ENCODE assay signal across 8 cellular contexts in genomic region chr3:136819784-136820640, GRCh38. TPM values are rescaled to one million over a fixed set of nuclear protein-coding genes. Genes with fewer than 3 reads are reported as not detected.
DNase-seq lines count a peak whose midpoint lies in the region; ATAC-seq and TF ChIP-seq lines count a peak whose summit lies in the region.

No MANE protein-coding gene starts in this region.

- intact Hi-C loops in CD8-positive, alpha-beta T cell (cut with DNase I, micrococcal nuclease): loop anchor here (2.0 to 5.0 kb wide), 2 partner anchors 43 to 68 kb away; partner anchors contain the start of genes STAG1 (in 2 of the 2) and NCK1 (in 1 of the 2)
- intact Hi-C loops in psoas muscle (cut with DNase I): loop anchor here in 1 of 2 donors (1.0 kb wide), 1 partner anchor 194 kb away; no protein-coding TSS in a partner anchor

- no peak overlapping the region for H3K27ac ChIP-seq in CD8-positive, alpha-beta T cell (ENCODE audit: low read depth, low read length)
- H3K27ac ChIP-seq in HUES64 (ENCODE audit: low read depth, low read length) (no peak overlapping the region), SK-N-MC (no peak overlapping the region), hepatocyte (no peak overlapping the region), psoas muscle (peak overlapping the region; percentile 64)

- H3K4me1 Mint-ChIP-seq in CD8-positive, alpha-beta T cell (ENCODE audit: low read depth): peaks cover 22% of the 10 kb centered on the region

- H3K27ac Mint-ChIP-seq in CD8-positive, alpha-beta T cell: peak overlapping the region; percentile 14

- no peaks in the 10 kb centered on the region for H3K36me3 ChIP-seq in CD8-positive, alpha-beta T cell (ENCODE audit: insufficient read depth, low read length)
- H3K36me3 ChIP-seq in HUES64 (ENCODE audit: insufficient read depth, low read length) (no peaks in the 10 kb centered on the region), SK-N-MC (ENCODE audit: insufficient read depth, low read length) (no peaks in the 10 kb centered on the region), hepatocyte (replicated peaks; ENCODE audit: insufficient read depth, low read depth) (no peaks in the 10 kb centered on the region), psoas muscle (ENCODE audit: insufficient read depth in 1 of 2, low read depth in 1 of 2) (no peaks in the 10 kb centered on the region)

- H2AFZ ChIP-seq in hepatocyte: peak overlapping the region; percentile 31

- ATAC-seq in CD8-positive, alpha-beta T cell: peak; percentile 26
- peak; percentile 68 to 73 (median 72) for ATAC-seq in psoas muscle

- peak overlapping the region; percentile 86 for H3K4me3 Mint-ChIP-seq in CD8-positive, alpha-beta T cell

- peak overlapping the region; percentile 92 for H3K4me2 ChIP-seq in hepatocyte

- peaks cover 2% of the 10 kb centered on the region for H3K36me3 Mint-ChIP-seq in CD8-positive, alpha-beta T cell

- peaks cover 5% of the 10 kb centered on the region for H3K27me3 ChIP-seq in CD8-positive, alpha-beta T cell (ENCODE audit: insufficient read depth, low read length)
- H3K27me3 ChIP-seq in HUES64 (ENCODE audit: insufficient read depth, low read length): peaks cover 18% of the 10 kb centered on the region
- peaks cover 24% of the 10 kb centered on the region for H3K27me3 ChIP-seq in hepatocyte
- H3K27me3 ChIP-seq in psoas muscle (ENCODE audit: insufficient read depth in 3 of 3, low read length in 2 of 3): peaks cover 0 to 29% (median 2%) of the 10 kb centered on the region in 3 donors

- peaks cover 40% of the 10 kb centered on the region for H3K27me3 Mint-ChIP-seq in CD8-positive, alpha-beta T cell (ENCODE audit: low read depth)

- H3K4me1 ChIP-seq in CD8-positive, alpha-beta T cell (ENCODE audit: insufficient read depth, low read length): peaks cover 11% of the 10 kb centered on the region
- H3K4me1 ChIP-seq in HUES64 (ENCODE audit: insufficient read depth, low read length): peaks cover 9% of the 10 kb centered on the region; the same call in 1 of the 2 replicates
- peaks cover 3% of the 10 kb centered on the region for H3K4me1 ChIP-seq in hepatocyte (ENCODE audit: insufficient read depth)
- H3K4me1 ChIP-seq in psoas muscle: peaks cover 6% of the 10 kb centered on the region

- H3K9ac ChIP-seq in HUES64 (ENCODE audit: low read depth, low read length): peak overlapping the region; percentile 73
- peak overlapping the region; percentile 77 for H3K9ac ChIP-seq in SK-N-MC (ENCODE audit: insufficient read length)

- H3K9me2 ChIP-seq in hepatocyte (replicated peaks; ENCODE audit: insufficient read depth): no peaks in the 10 kb centered on the region

- CTCF ChIA-PET in CD8-positive, alpha-beta T cell (lab: Charles Lee): no interaction called here

- no peaks in the 10 kb centered on the region for H3K79me2 ChIP-seq in hepatocyte

- DNase-seq in CD8-positive, alpha-beta T cell: peak in 5 of 7 experiments; percentile 9 to 57 (median 32)
- no peak for DNase-seq in SK-N-MC (ENCODE audit: low read depth, low spot score)
- peak; percentile 84 for DNase-seq in astrocyte of the hippocampus (ENCODE audit: low read depth, low spot score)
- peak; percentile 69 for DNase-seq in hepatocyte (ENCODE audit: low spot score)
- DNase-seq in psoas muscle: peak; percentile 59 to 70
- DNase-seq in NAMALWA (ENCODE audit: low spot score): no peak
- no peak for DNase-seq in pons (ENCODE audit: low spot score)

- peak overlapping the region; percentile 55 for H3K4me3 ChIP-seq in CD8-positive, alpha-beta T cell (ENCODE audit: low read depth, low read length)
- H3K4me3 ChIP-seq in HUES64 (ENCODE audit: low read length) (peak overlapping the region; percentile 69), SK-N-MC (peak overlapping the region; percentile 83), hepatocyte (peak overlapping the region; percentile 69), psoas muscle (peak overlapping the region; percentile 86)

- 7% methylated on average over 49 of the region's 49 CpGs for WGBS in HUES64
- 9% methylated on average over 49 of the region's 49 CpGs for WGBS in hepatocyte (ENCODE audit: low lambda C conversion rate, missing lambda C conversion rate)
- WGBS in psoas muscle, 3 donors: 7 to 8% (median 7%) methylated on average over 46 to 49 of the region's 49 CpGs

- POLR2A ChIA-PET in CD8-positive, alpha-beta T cell (lab: Charles Lee): interaction anchor here (1.1 kb wide), 1 partner anchor 41 kb away, joined by 3 read pairs; the partner anchor contains the start of gene NCK1

- peaks cover 8% of the 10 kb centered on the region for H3K9me3 Mint-ChIP-seq in CD8-positive, alpha-beta T cell

- TF ChIP-seq CTCF in CD8-positive, alpha-beta T cell (IDR thresholded peaks at IDR 0.05): no peak
- TF ChIP-seq CTCF in hepatocyte (IDR thresholded peaks at IDR 0.05; ENCODE audit: poor library complexity): no peak
- TF ChIP-seq CTCF in psoas muscle (IDR thresholded peaks at IDR 0.05): no peak

- no peaks in the 10 kb centered on the region for H3K9me3 ChIP-seq in CD8-positive, alpha-beta T cell (ENCODE audit: low read length)
- H3K9me3 ChIP-seq in HUES64 (ENCODE audit: insufficient read depth, low read depth, low read length): no peaks in the 10 kb centered on the region
- peaks cover 5% of the 10 kb centered on the region; the same call in 1 of the 2 replicates for H3K9me3 ChIP-seq in SK-N-MC (ENCODE audit: low read depth, low read length)
- H3K9me3 ChIP-seq in hepatocyte (ENCODE audit: low read depth): no peaks in the 10 kb centered on the region
- peaks cover 11% of the 10 kb centered on the region for H3K9me3 ChIP-seq in psoas muscle

- H4K20me1 ChIP-seq in hepatocyte (ENCODE audit: insufficient read depth, poor library complexity, severe bottlenecking): no peaks in the 10 kb centered on the region

RNA-seq across cellular contexts. Expression of gene SLC35G2, which starts 1.1 kb away (rescaled TPM):
- under 1 TPM in 1 of 2 experiments, not detected in 1; 0.24 TPM for total RNA-seq in CD8-positive, alpha-beta T cell
- 2.4 TPM for polyA plus RNA-seq in HUES64 (2013, experiment 1 of 2)
- polyA plus RNA-seq in HUES64 (2013, experiment 2 of 2): 2.6 TPM
- total RNA-seq in hepatocyte (0.64 and 1.5 TPM in 2 replicates), psoas muscle (1 to 10 TPM in 3 of 4 donors, under 1 TPM in 1; 0.69 to 2.5 (median 1.8) TPM)
- polyA plus RNA-seq in hepatocyte (1.6 and 3.6 TPM in 2 replicates), psoas muscle (1 to 10 TPM in 2 of 3 donors, under 1 TPM in 1; 0.90 to 1.9 (median 1.2) TPM)

RNA-seq across cellular contexts. Expression of gene NCK1, which starts 42.0 kb away (rescaled TPM):
- 10 to 100 TPM; 54.8 to 68.7 TPM for total RNA-seq in CD8-positive, alpha-beta T cell
- 21.6 TPM for polyA plus RNA-seq in HUES64 (2013, experiment 1 of 2)
- 24.0 TPM for polyA plus RNA-seq in HUES64 (2013, experiment 2 of 2)
- total RNA-seq in hepatocyte (39.4 and 47.7 TPM in 2 replicates), psoas muscle (10 to 100 TPM; 25.4 to 33.4 (median 30.7) TPM)
- polyA plus RNA-seq in hepatocyte (25.1 and 30.5 TPM in 2 replicates), psoas muscle (10 to 100 TPM; 16.2 to 25.0 (median 18.0) TPM)

Comparison
In these comparisons a context has a peak if more than half of its experiments do, and no peak if none do; other contexts are left out.
1. DNase-seq: peak in CD8-positive, alpha-beta T cell (5 of 7), astrocyte of the hippocampus (single experiment), hepatocyte (single experiment) and psoas muscle (2 of 2); none in SK-N-MC (single experiment), NAMALWA (single experiment) and pons (single experiment).
2. Peak in every context shown above with its lines, with median percentiles within 50 percentile points of each other: H3K4me3 ChIP-seq.